Comparison of ENCODE assay signal across 8 cellular contexts in the genomic region with DNA sequence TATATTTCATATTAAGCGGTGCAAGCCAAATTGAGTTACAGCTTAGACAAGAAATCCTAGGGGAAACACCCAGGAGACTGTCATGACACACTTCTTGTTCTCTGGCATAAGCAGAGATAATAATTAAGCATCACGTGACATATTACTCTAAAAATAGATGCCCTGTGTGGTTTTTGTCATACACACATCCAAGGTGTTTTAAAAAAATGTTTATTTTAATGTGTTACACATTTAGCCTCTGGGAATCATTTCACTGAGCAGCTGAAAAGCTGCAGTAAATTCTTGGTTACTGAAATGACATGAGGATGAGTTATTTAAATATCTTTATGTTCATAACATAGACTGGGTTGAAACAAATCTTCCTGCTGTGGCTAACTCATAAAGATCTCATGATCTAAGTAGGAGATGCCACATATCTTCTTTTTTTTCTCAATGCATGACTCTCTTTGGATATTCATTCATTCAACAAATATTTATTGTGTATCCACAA. TPM values are rescaled to one million over a fixed set of nuclear protein-coding genes. Genes with fewer than 3 reads are reported as not detected.
DNase-seq lines count a peak whose midpoint lies in the region; ATAC-seq lines count a peak whose summit lies in the region.

No MANE protein-coding gene starts in this region.

- no peak for ATAC-seq in CD4-positive, CD25-positive, alpha-beta regulatory T cell (ENCODE audit: low read depth in 2 of 2)
- ATAC-seq in GM19372 (IDR thresholded peaks at IDR 0.05; ENCODE audit: low read depth, unreplicated experiment), result peak; percentile 42
- ATAC-seq in HG03095 (IDR thresholded peaks at IDR 0.05; ENCODE audit: unreplicated experiment), result peak; percentile 43
- peak; percentile 39 for ATAC-seq in effector memory CD8-positive, alpha-beta T cell (replicated peaks)

- no peaks in the 10 kb centered on the region for H3K27me3 Mint-ChIP-seq in CD4-positive, CD25-positive, alpha-beta regulatory T cell
- H3K27me3 Mint-ChIP-seq in effector memory CD8-positive, alpha-beta T cell, result no peaks in the 10 kb centered on the region

- H3K4me3 ChIP-seq in CD4-positive, CD25-positive, alpha-beta regulatory T cell (ENCODE audit: low read depth, low read length), result peak overlapping the region; percentile 13

- peaks cover 13% of the 10 kb centered on the region for H3K36me3 Mint-ChIP-seq in CD4-positive, CD25-positive, alpha-beta regulatory T cell
- H3K36me3 Mint-ChIP-seq in effector memory CD8-positive, alpha-beta T cell (ENCODE audit: insufficient read depth), result no peaks in the 10 kb centered on the region

- H3K27ac Mint-ChIP-seq in CD4-positive, CD25-positive, alpha-beta regulatory T cell, result peak overlapping the region in 2 of 3 donors; percentile 52 to 84
- H3K27ac Mint-ChIP-seq in effector memory CD8-positive, alpha-beta T cell, result peak overlapping the region; percentile 10 to 74

- peaks cover 0 to 15% of the 10 kb centered on the region in 2 experiments for H3K9me3 ChIP-seq in CD4-positive, CD25-positive, alpha-beta regulatory T cell (ENCODE audit: control insufficient read depth in 2 of 2, low read length in 2 of 2)

- H3K36me3 ChIP-seq in CD4-positive, CD25-positive, alpha-beta regulatory T cell (ENCODE audit: control insufficient read depth, insufficient read depth, low read length), result peaks cover 1% of the 10 kb centered on the region

- H3K4me3 Mint-ChIP-seq in CD4-positive, CD25-positive, alpha-beta regulatory T cell, result no peak overlapping the region
- peak overlapping the region; percentile 2 to 36 for H3K4me3 Mint-ChIP-seq in effector memory CD8-positive, alpha-beta T cell

- H3K4me1 Mint-ChIP-seq in CD4-positive, CD25-positive, alpha-beta regulatory T cell, result peaks cover 25 to 40% (median 28%) of the 10 kb centered on the region in 4 donors
- H3K4me1 Mint-ChIP-seq in effector memory CD8-positive, alpha-beta T cell (ENCODE audit: low read depth in 2 of 2), result peaks cover 20 to 28% of the 10 kb centered on the region in 2 donors

- H3K4me1 ChIP-seq in CD4-positive, CD25-positive, alpha-beta regulatory T cell (ENCODE audit: control insufficient read depth, insufficient read depth, low read length, poor library complexity, severe bottlenecking), result peaks cover 13% of the 10 kb centered on the region

- peaks cover 0 to 15% (median 11%) of the 10 kb centered on the region in 7 donors for H3K9me3 Mint-ChIP-seq in CD4-positive, CD25-positive, alpha-beta regulatory T cell
- peaks cover 5 to 9% of the 10 kb centered on the region in 2 donors for H3K9me3 Mint-ChIP-seq in effector memory CD8-positive, alpha-beta T cell

- no peaks in the 10 kb centered on the region for H3K27me3 ChIP-seq in CD4-positive, CD25-positive, alpha-beta regulatory T cell (ENCODE audit: control insufficient read depth, insufficient read depth, low read length)

- no peak for DNase-seq in CD4-positive, CD25-positive, alpha-beta regulatory T cell
- DNase-seq in effector memory CD8-positive, alpha-beta T cell, result no peak
- DNase-seq in GDM1 (lab: John Stamatoyannopoulos, UW), result no peak
- DNase-seq in T1000 (lab: John Stamatoyannopoulos, UW), result no peak
- DNase-seq in HuH-7.5 (ENCODE audit: low spot score), result no peak
- DNase-seq in HT-29 (ENCODE audit: low spot score), result no peak

- no peak overlapping the region for H3K27ac ChIP-seq in CD4-positive, CD25-positive, alpha-beta regulatory T cell (ENCODE audit: insufficient read depth, low read length, poor library complexity, severe bottlenecking)

RNA-seq across cellular contexts. Expression of gene ERMN, which starts 38.0 kb away (rescaled TPM):
- total RNA-seq in CD4-positive, CD25-positive, alpha-beta regulatory T cell, result 13.0 TPM
- not detected for polyA plus RNA-seq in CD4-positive, CD25-positive, alpha-beta regulatory T cell
- not detected in 2 replicates for total RNA-seq in HT-29 (2014; rRNA removed; shearing (Covaris generic))

Comparison
In these comparisons a context has a peak if more than half of its experiments do, and no peak if none do; other contexts are left out.
1. ATAC-seq: peak in GM19372 (single experiment), HG03095 (single experiment) and effector memory CD8-positive, alpha-beta T cell (single experiment); none in CD4-positive, CD25-positive, alpha-beta regulatory T cell (0 of 2).
2. H3K4me3 Mint-ChIP-seq: peak in effector memory CD8-positive, alpha-beta T cell (2 of 2); none in CD4-positive, CD25-positive, alpha-beta regulatory T cell (0 of 4).
3. RNA of gene ERMN, which starts 38.0 kb away (total RNA-seq): 13.0 TPM in CD4-positive, CD25-positive, alpha-beta regulatory T cell (single experiment); not detected in HT-29; every median in the first group is over 10 times any median in the second.